In genomic region chr11:69625476-69625875, GRCh38 we compare ENCODE assay signal across 21 cellular contexts. TPM values are rescaled to one million over a fixed set of nuclear protein-coding genes. Genes with fewer than 3 reads are reported as not detected.
DNase-seq lines count a peak whose midpoint lies in the region; ATAC-seq, FAIRE-seq and TF ChIP-seq lines count a peak whose summit lies in the region.
"Had no signal": no experiment of that assay in that cellular context is flagged by ENCODE, and none has a peak within 500 bp of the region (broad histone marks: within the 10 kb centered on the region; RNA-seq: fewer than 3 reads in every experiment).

No MANE protein-coding gene starts in this region.

- TF ChIP-seq POLR2A in IMR-90 (IDR thresholded peaks at IDR 0.05; ENCODE audit: low read depth, low read length): no peak
- TF ChIP-seq POLR2A in endothelial cell of umbilical vein (IDR thresholded peaks at IDR 0.05; ENCODE audit: low read depth, low read length): no peak

- no peak overlapping the region for H3K56ac ChIP-seq in IMR-90 (ENCODE audit: extremely low read depth, insufficient read depth, low read length)

- H3K18ac ChIP-seq in IMR-90 (ENCODE audit: low read depth, low read length): no peak overlapping the region

- 85% methylated on average over 6 of the region's 10 CpGs; no CpG with 5 or more reads in 1 of the 2 experiments for WGBS in IMR-90 (ENCODE audit: extremely low coverage in 2 of 2, insufficient read length in 1 of 2), 2 experiments

- no peak overlapping the region for H2AK9ac ChIP-seq in IMR-90 (replicated peaks; ENCODE audit: low read depth, low read length, poor library complexity)

- no peaks in the 10 kb centered on the region for H4K20me1 ChIP-seq in IMR-90 (ENCODE audit: insufficient read depth, low read length)
- H4K20me1 ChIP-seq in endothelial cell of umbilical vein (replicated peaks; ENCODE audit: control insufficient read depth, extremely low read depth, insufficient read depth, low read length): no peaks in the 10 kb centered on the region
- H4K20me1 ChIP-seq: BLaER1 treated with 17β-estradiol and CSF1 and Interleukin-3, amounts not matched to agents 10 nM and 100 nM had no signal

- CTCF ChIA-PET in IMR-90 (lab: Yijun Ruan, JAX) (no interaction called here), endothelial cell of umbilical vein (lab: Charles Lee) (no interaction called here)

- H3K27me3 ChIP-seq in IMR-90 (ENCODE audit: control insufficient read depth, insufficient read depth, low read length) (no peaks in the 10 kb centered on the region; the same call in 1 of the 2 replicates), endothelial cell of umbilical vein (ENCODE audit: control insufficient read depth in 2 of 2, insufficient read depth in 2 of 2, low read length in 2 of 2) (peaks cover 0 to 3% of the 10 kb centered on the region in 2 experiments)
- H3K27me3 ChIP-seq: BLaER1 treated with 17β-estradiol and CSF1 and Interleukin-3, amounts not matched to agents 10 nM and 100 nM had no signal

- H3K9me1 ChIP-seq in IMR-90 (ENCODE audit: insufficient read depth, low read length): peaks cover 3% of the 10 kb centered on the region; the same call in 1 of the 2 replicates
- no peaks in the 10 kb centered on the region for H3K9me1 ChIP-seq in endothelial cell of umbilical vein (replicated peaks; ENCODE audit: control insufficient read depth, extremely low read depth, insufficient read depth, low read length)

- H3K4me1 ChIP-seq in IMR-90 (ENCODE audit: control insufficient read depth, insufficient read depth, low read length) (peaks cover 2% of the 10 kb centered on the region; the same call in 1 of the 2 replicates), endothelial cell of umbilical vein (ENCODE audit: control insufficient read depth, extremely low read depth, insufficient read depth, low read length) (no peaks in the 10 kb centered on the region)
- H3K4me1 ChIP-seq: BLaER1 treated with 17β-estradiol and CSF1 and Interleukin-3, amounts not matched to agents 10 nM and 100 nM had no signal

- H2BK120ac ChIP-seq in IMR-90 (ENCODE audit: low read depth, low read length): no peak overlapping the region

- no peak for DNase-seq in IMR-90
- no peak for DNase-seq in endothelial cell of umbilical vein (ENCODE audit: low read depth, low spot score)
- peak; percentile 51 for DNase-seq in mesenteric fat pad (ENCODE audit: low spot score)
- DNase-seq: 8988T; AML-193; Caco-2; Calu3; CD4-positive, alpha-beta T cell; CD8-positive, alpha-beta T cell; DMS79 treated with DMSO at 0.1 percent for 48 hours; GF-D8 had no signal

- no peak for TF ChIP-seq CTCF in IMR-90 (conservative IDR thresholded peaks at IDR 0.05; ENCODE audit: low read depth, low read length)
- no peak for TF ChIP-seq CTCF in endothelial cell of umbilical vein (IDR thresholded peaks at IDR 0.05; ENCODE audit: extremely low read depth in 1 of 2, insufficient read depth in 1 of 2, low read depth in 1 of 2, low read length in 2 of 2)

- intact Hi-C loops in IMR-90 (cut with micrococcal nuclease): no loop called here
- intact Hi-C loops in endothelial cell of umbilical vein (cut with micrococcal nuclease): no loop called here

- no peak overlapping the region for H2AK5ac ChIP-seq in IMR-90 (ENCODE audit: low read depth, low read length)

- H2BK15ac ChIP-seq in IMR-90 (ENCODE audit: low read depth, low read length): no peak overlapping the region

- peaks cover 10% of the 10 kb centered on the region for H3K9me3 ChIP-seq in IMR-90 (ENCODE audit: control insufficient read depth, insufficient read depth, low read length)
- no peaks in the 10 kb centered on the region for H3K9me3 ChIP-seq in endothelial cell of umbilical vein (replicated peaks; ENCODE audit: control insufficient read depth, insufficient read depth, low read length)

- no peak for TF ChIP-seq RAD21 in IMR-90 (IDR thresholded peaks at IDR 0.05; ENCODE audit: low read length)

- H3K14ac ChIP-seq in IMR-90 (replicated peaks; ENCODE audit: low read depth, low read length): no peak overlapping the region

- H2BK5ac ChIP-seq in IMR-90 (ENCODE audit: low read depth, low read length, poor library complexity, severe bottlenecking): no peak overlapping the region

- in situ Hi-C loops in IMR-90 (cut with MboI; ENCODE audit: low sequenced_read_pairs): no loop called here

- H3K79me1 ChIP-seq in IMR-90 (ENCODE audit: low read depth in 1 of 2, low read length in 2 of 2): no peaks in the 10 kb centered on the region

- no peak overlapping the region for H3K4me3 ChIP-seq in IMR-90 (ENCODE audit: insufficient read depth, low read depth, low read length)
- no peak overlapping the region for H3K4me3 ChIP-seq in endothelial cell of umbilical vein (replicated peaks in 1 of 3; ENCODE audit: insufficient read depth in 1 of 3, low read depth in 1 of 3, low read length in 3 of 3)
- H3K4me3 ChIP-seq: BLaER1 treated with 17β-estradiol and CSF1 and Interleukin-3, amounts not matched to agents 10 nM and 100 nM had no signal

- no peak overlapping the region for H3K23ac ChIP-seq in IMR-90 (ENCODE audit: low read depth, low read length)

- H3K9ac ChIP-seq in IMR-90 (ENCODE audit: low read depth, low read length): no peak overlapping the region
- no peak overlapping the region for H3K9ac ChIP-seq in endothelial cell of umbilical vein (replicated peaks; ENCODE audit: extremely low read depth, insufficient read depth, low read length)
- H3K9ac ChIP-seq: BLaER1 treated with 17β-estradiol and CSF1 and Interleukin-3, amounts not matched to agents 10 nM and 100 nM had no signal

- H4K91ac ChIP-seq in IMR-90 (ENCODE audit: insufficient read depth, low read depth, low read length): no peak overlapping the region

- dilution Hi-C loops in IMR-90 (cut with HindIII; ENCODE audit: low sequenced_read_pairs, unreplicated experiment): no loop called here
- dilution Hi-C loops in endothelial cell of umbilical vein (cut with MboI; ENCODE audit: extremely low pct_ligation_motif_present, low sequenced_read_pairs): no loop called here

- no peak for ATAC-seq in IMR-90 (ENCODE audit: low read depth)
- no peak for ATAC-seq in HG03571 (IDR thresholded peaks at IDR 0.05; ENCODE audit: unreplicated experiment)
- no peak for ATAC-seq in GM19324 (IDR thresholded peaks at IDR 0.05; ENCODE audit: low FRiP score, unreplicated experiment)
- ATAC-seq in HG02938 (IDR thresholded peaks at IDR 0.05; ENCODE audit: unreplicated experiment): no peak
- ATAC-seq: CD8-positive, alpha-beta T cell had no signal

- H2AFZ ChIP-seq in IMR-90 (replicated peaks; ENCODE audit: low read length, poor library complexity) (peak overlapping the region; percentile 35), endothelial cell of umbilical vein (ENCODE audit: low read depth, low read length) (no peak overlapping the region)

- H3K4me2 ChIP-seq in IMR-90 (ENCODE audit: low read depth, low read length): no peak overlapping the region
- no peak overlapping the region for H3K4me2 ChIP-seq in endothelial cell of umbilical vein (ENCODE audit: insufficient read depth, low read length)
- H3K4me2 ChIP-seq: BLaER1 treated with 17β-estradiol and CSF1 and Interleukin-3, amounts not matched to agents 10 nM and 100 nM had no signal

- no TSS peak for BruUV-seq in IMR-90 (replicated peaks; lab: Mats Ljungman, UMichigan)
- no TSS peak for BruUV-seq in endothelial cell of umbilical vein (replicated peaks; lab: Mats Ljungman, UMichigan)

- FAIRE-seq in endothelial cell of umbilical vein (lab: Jason Lieb, UNC): peak; percentile 24
- FAIRE-seq: A204.1, D721Med, G401.6, GM12891, GM19239 had no signal

- no peak overlapping the region for H2BK20ac ChIP-seq in IMR-90 (ENCODE audit: low read depth, low read length)

- H3K27ac ChIP-seq in IMR-90 (ENCODE audit: insufficient read depth, low read length) (no peak overlapping the region), endothelial cell of umbilical vein (ENCODE audit: insufficient read depth, low read depth, low read length) (no peak overlapping the region)
- H3K27ac ChIP-seq: BLaER1 treated with 17β-estradiol and CSF1 and Interleukin-3, amounts not matched to agents 10 nM and 100 nM; C4-2B had no signal

- POLR2A ChIA-PET in IMR-90 (lab: Charles Lee; ENCODE audit: unreplicated experiment) (no interaction called here), endothelial cell of umbilical vein (lab: Charles Lee) (no interaction called here)

- H3K36me3 ChIP-seq in IMR-90 (ENCODE audit: control insufficient read depth, insufficient read depth, low read length) (no peaks in the 10 kb centered on the region), endothelial cell of umbilical vein (ENCODE audit: control insufficient read depth in 2 of 2, extremely low read depth in 1 of 2, insufficient read depth in 2 of 2, low read length in 2 of 2) (no peaks in the 10 kb centered on the region)
- H3K36me3 ChIP-seq: BLaER1 treated with 17β-estradiol and CSF1 and Interleukin-3, amounts not matched to agents 10 nM and 100 nM had no signal

- H3K79me2 ChIP-seq in endothelial cell of umbilical vein (ENCODE audit: control insufficient read depth, insufficient read depth, low read length): no peaks in the 10 kb centered on the region

- H4K8ac ChIP-seq in IMR-90 (ENCODE audit: low read depth in 2 of 2, low read length in 2 of 2): no peak overlapping the region

- H4K5ac ChIP-seq in IMR-90 (ENCODE audit: low read depth, low read length): no peak overlapping the region

- H3K4ac ChIP-seq in IMR-90 (ENCODE audit: low read depth, low read length): no peak overlapping the region

RNA-seq across cellular contexts. Expression of gene CCND1, which starts 15.5 kb away (rescaled TPM):
- total RNA-seq in IMR-90 (2012; rRNA removed): 717 and 748 TPM in 2 replicates
- 481 and 872 TPM in 2 replicates for polyA plus RNA-seq in IMR-90 (2012; rRNA removed)
- polyA plus RNA-seq in IMR-90 (2012; cell fraction: cytosol; rRNA removed): 498 and 688 TPM in 2 replicates
- polyA plus RNA-seq in IMR-90 (2012; cell fraction: nucleus; rRNA removed; ENCODE audit: low replicate concordance): 405 and 823 TPM in 2 replicates
- total RNA-seq in endothelial cell of umbilical vein: 336 and 370 TPM in 2 replicates
- polyA plus RNA-seq in endothelial cell of umbilical vein: 98.7 and 113 TPM in 2 replicates
- polyA plus RNA-seq in endothelial cell of umbilical vein (2011; cell fraction: cytosol; rRNA removed): 120 and 122 TPM in 2 replicates
- 102 and 108 TPM in 2 replicates for polyA plus RNA-seq in endothelial cell of umbilical vein (2011; cell fraction: nucleus; rRNA removed)
- 207 and 276 TPM in 2 replicates for polyA plus RNA-seq in endothelial cell of umbilical vein (2012)
- polyA minus RNA-seq in endothelial cell of umbilical vein: 128 and 155 TPM in 2 replicates
- polyA minus RNA-seq in endothelial cell of umbilical vein (2011; cell fraction: cytosol; rRNA and poly(A)+ RNA removed): 24.0 TPM
- 63.3 and 131 TPM in 2 replicates for polyA minus RNA-seq in endothelial cell of umbilical vein (2011; cell fraction: nucleus; rRNA and poly(A)+ RNA removed)
- 788 TPM for total RNA-seq in mesenteric fat pad

RNA-seq across cellular contexts. Expression of gene LTO1, which starts 49.7 kb away (rescaled TPM):
- total RNA-seq in IMR-90 (2012; rRNA removed): 8.2 and 16.7 TPM in 2 replicates
- 18.8 and 23.5 TPM in 2 replicates for polyA plus RNA-seq in IMR-90 (2012; rRNA removed)
- 14.0 and 16.6 TPM in 2 replicates for polyA plus RNA-seq in IMR-90 (2012; cell fraction: cytosol; rRNA removed)
- polyA plus RNA-seq in IMR-90 (2012; cell fraction: nucleus; rRNA removed; ENCODE audit: low replicate concordance): 58.0 and 79.5 TPM in 2 replicates
- total RNA-seq in endothelial cell of umbilical vein: 27.3 and 30.9 TPM in 2 replicates
- polyA plus RNA-seq in endothelial cell of umbilical vein: 22.1 and 26.8 TPM in 2 replicates
- polyA plus RNA-seq in endothelial cell of umbilical vein (2011; cell fraction: cytosol; rRNA removed): 19.8 and 23.3 TPM in 2 replicates
- polyA plus RNA-seq in endothelial cell of umbilical vein (2011; cell fraction: nucleus; rRNA removed): 47.9 and 48.3 TPM in 2 replicates
- 19.3 and 22.6 TPM in 2 replicates for polyA plus RNA-seq in endothelial cell of umbilical vein (2012)
- 17.2 and 22.0 TPM in 2 replicates for polyA minus RNA-seq in endothelial cell of umbilical vein
- 12.4 TPM for polyA minus RNA-seq in endothelial cell of umbilical vein (2011; cell fraction: cytosol; rRNA and poly(A)+ RNA removed)
- polyA minus RNA-seq in endothelial cell of umbilical vein (2011; cell fraction: nucleus; rRNA and poly(A)+ RNA removed): 25.4 and 26.6 TPM in 2 replicates
- total RNA-seq in mesenteric fat pad: 19.2 TPM
